Comparison of ENCODE assay signal across 13 cellular contexts in genomic region chr1:7886346-7886745, GRCh38. TPM values are rescaled to one million over a fixed set of nuclear protein-coding genes. Genes with fewer than 3 reads are reported as not detected.
A peak's percentile ranks its signal among the peaks of the same experiment; 100 is the strongest.
DNase-seq lines count a peak whose midpoint lies in the region; ATAC-seq and TF ChIP-seq lines count a peak whose summit lies in the region.
"Had no signal": no experiment of that assay in that cellular context is flagged by ENCODE, and none has a peak within 500 bp of the region (broad histone marks: within the 10 kb centered on the region; RNA-seq: fewer than 3 reads in every experiment).

No MANE protein-coding gene starts in this region.

- BruUV-seq in HCT116 (replicated peaks; lab: Mats Ljungman, UMichigan): no TSS peak

- DNase-seq in HCT116 (ENCODE audit: low read depth, low spot score) (no peak), NCI-H446 treated with DMSO at 0.1 percent for 48 hours (lab: John Stamatoyannopoulos, UW) (peak; percentile 94), cardiac fibroblast (ENCODE audit: low read depth in 2 of 2) (peak; percentile 4 to 46), osteoblast (ENCODE audit: insufficient read length, low spot score, missing footprints) (peak; percentile 64), left ventricle myocardium superior (no peak), esophagus muscularis mucosa (ENCODE audit: extremely low spot score) (no peak)
- no peak for DNase-seq in activated CD4-positive, CD25-positive, alpha-beta regulatory T cell treated with anti-CD3 and anti-CD28 coated beads, Interleukin-2, amount 50 U/mL, for 72 hours
- DNase-seq in activated CD8-positive, alpha-beta memory T cell treated with anti-CD3 and anti-CD28 coated beads, Interleukin-2, amount 50 U/mL, for 48 hours: no peak
- DNase-seq: activated CD8-positive, alpha-beta memory T cell treated with anti-CD3 and anti-CD28 coated beads for 24 hours; amniotic stem cell; islet precursor cell; T-helper 17 cell had no signal

- CTCF ChIA-PET in HCT116 (lab: Charles Lee): no interaction called here

- no peak overlapping the region for H2AFZ ChIP-seq in HCT116 (ENCODE audit: low read depth, low read length, poor library complexity, severe bottlenecking)
- peak overlapping the region; percentile 69 for H2AFZ ChIP-seq in osteoblast (ENCODE audit: low read length)

- POLR2A ChIA-PET in HCT116 (lab: Charles Lee): no interaction called here

- peak overlapping the region; percentile 38; the same call in 1 of the 2 replicates for H3K4me2 ChIP-seq in HCT116 (ENCODE audit: low read length)
- peak overlapping the region; percentile 80 for H3K4me2 ChIP-seq in osteoblast (ENCODE audit: insufficient read depth, low read length)

- no peaks in the 10 kb centered on the region for H3K79me2 ChIP-seq in HCT116 (ENCODE audit: insufficient read depth, low read length)
- H3K79me2 ChIP-seq in osteoblast (ENCODE audit: insufficient read depth, low read length): no peaks in the 10 kb centered on the region

- H4K20me1 ChIP-seq in HCT116 (ENCODE audit: insufficient read depth): no peaks in the 10 kb centered on the region
- no peaks in the 10 kb centered on the region for H4K20me1 ChIP-seq in osteoblast (ENCODE audit: insufficient read depth, low read length)

- H3K27me3 ChIP-seq in HCT116 (ENCODE audit: insufficient read depth, low read length) (no peaks in the 10 kb centered on the region), osteoblast (ENCODE audit: insufficient read depth, low read length) (peaks cover 2% of the 10 kb centered on the region), esophagus muscularis mucosa (peaks cover 0 to 48% (median 6%) of the 10 kb centered on the region in 4 donors)

- no peaks in the 10 kb centered on the region for H3K36me3 ChIP-seq in HCT116 (ENCODE audit: control insufficient read depth in 1 of 2, insufficient read depth in 2 of 2, low read length in 2 of 2)
- no peaks in the 10 kb centered on the region for H3K36me3 ChIP-seq in osteoblast (ENCODE audit: insufficient read depth, low read length)
- H3K36me3 ChIP-seq in esophagus muscularis mucosa: no peaks in the 10 kb centered on the region

- no peak for TF ChIP-seq RAD21 in HCT116 (IDR thresholded peaks at IDR 0.05; ENCODE audit: low read depth)

- intact Hi-C loops in HCT116 (cut with micrococcal nuclease): no loop called here
- intact Hi-C loops in left ventricle myocardium superior (cut with micrococcal nuclease): no loop called here
- intact Hi-C loops in esophagus muscularis mucosa (cut with DNase I): no loop called here

- WGBS in esophagus muscularis mucosa: 55% methylated on average over 8 of the region's 8 CpGs

- H3K27ac ChIP-seq in HCT116 (ENCODE audit: low read depth, low read length): no peak overlapping the region
- no peak overlapping the region for H3K27ac ChIP-seq in osteoblast (ENCODE audit: low read depth, low read length)
- no peak overlapping the region for H3K27ac ChIP-seq in esophagus muscularis mucosa (replicated peaks in 1 of 4)

- H3K4me1 ChIP-seq in HCT116 (ENCODE audit: control insufficient read depth in 1 of 2, insufficient read depth in 2 of 2, low read length in 2 of 2) (peaks cover 6 to 21% of the 10 kb centered on the region in 2 experiments), osteoblast (ENCODE audit: insufficient read depth, low read length) (peaks cover 11% of the 10 kb centered on the region), esophagus muscularis mucosa (no peaks in the 10 kb centered on the region)

- H3K4me3 ChIP-seq in HCT116 (replicated peaks in 1 of 2; ENCODE audit: low read depth in 1 of 2, low read length in 2 of 2): no peak overlapping the region
- no peak overlapping the region for H3K4me3 ChIP-seq in cardiac fibroblast (replicated peaks in 1 of 2; ENCODE audit: low read depth in 2 of 2, low read length in 2 of 2)
- peak overlapping the region; percentile 48 for H3K4me3 ChIP-seq in osteoblast (ENCODE audit: insufficient read depth, low read length)
- H3K4me3 ChIP-seq in esophagus muscularis mucosa: no peak overlapping the region

- no peak overlapping the region for H3K9ac ChIP-seq in HCT116 (ENCODE audit: low read length)

- no peaks in the 10 kb centered on the region for H3K9me2 ChIP-seq in HCT116 (ENCODE audit: insufficient read depth)

- TF ChIP-seq POLR2A in HCT116 (IDR thresholded peaks at IDR 0.05; ENCODE audit: borderline replicate concordance, extremely low read depth, insufficient read depth, insufficient read length) (no peak), esophagus muscularis mucosa (IDR thresholded peaks at IDR 0.05; ENCODE audit: low read depth) (no peak)

- TF ChIP-seq CTCF in HCT116 (IDR thresholded peaks at IDR 0.05 in 2 of 3, conservative IDR thresholded peaks at IDR 0.05 in 1 of 3; ENCODE audit: borderline replicate concordance in 1 of 3, insufficient read depth in 1 of 3, low read depth in 2 of 3, low read length in 2 of 3): no peak
- TF ChIP-seq CTCF in cardiac fibroblast (IDR thresholded peaks at IDR 0.05; ENCODE audit: low read depth, low read length): no peak
- no peak for TF ChIP-seq CTCF in osteoblast (IDR thresholded peaks at IDR 0.05; ENCODE audit: extremely low read depth, low read depth, low read length)
- TF ChIP-seq CTCF in esophagus muscularis mucosa (IDR thresholded peaks at IDR 0.05): no peak

- no peak for TF ChIP-seq EP300 in esophagus muscularis mucosa (IDR thresholded peaks at IDR 0.05)

- ATAC-seq in HCT116 (no peak), left ventricle myocardium superior (no peak)

- RAD21 ChIA-PET in HCT116 (lab: Charles Lee; ENCODE audit: low non-redundant PET in 1 of 2, low total read pairs in 2 of 2, uncharacterized antibody in 2 of 2, unreplicated experiment in 2 of 2): no interaction called here

- H3K9me3 ChIP-seq in HCT116 (ENCODE audit: control insufficient read depth in 1 of 2, insufficient read depth in 1 of 2, low read depth in 1 of 2, low read length in 2 of 2) (no peaks in the 10 kb centered on the region), osteoblast (ENCODE audit: low read depth, low read length) (no peaks in the 10 kb centered on the region), esophagus muscularis mucosa (no peaks in the 10 kb centered on the region)

TF ChIP-seq in HCT116, 20 proteins besides CTCF, POLR2A, EP300 and RAD21:
- TF ChIP-seq YY1 (IDR thresholded peaks at IDR 0.05; ENCODE audit: extremely low read depth, insufficient replicate concordance, low read depth, low read length) (no peak), SP1 (IDR thresholded peaks at IDR 0.05; ENCODE audit: low read depth) (no peak), SRF (IDR thresholded peaks at IDR 0.05; ENCODE audit: low read depth) (no peak), TCF7L2 (IDR thresholded peaks at IDR 0.05; ENCODE audit: borderline replicate concordance, extremely low read depth, insufficient read depth, insufficient read length) (no peak), EZH2phosphoT487 (IDR thresholded peaks at IDR 0.05; ENCODE audit: borderline replicate concordance) (no peak), EGR1 (IDR thresholded peaks at IDR 0.05; ENCODE audit: low read depth) (no peak), ELF1 (IDR thresholded peaks at IDR 0.05; ENCODE audit: borderline replicate concordance, low read depth) (no peak), SIN3A (IDR thresholded peaks at IDR 0.05; ENCODE audit: low read depth) (no peak), ATF3 (IDR thresholded peaks at IDR 0.05) (no peak), MAX (IDR thresholded peaks at IDR 0.05) (no peak), JUND (IDR thresholded peaks at IDR 0.05) (no peak), CBX3 (IDR thresholded peaks at IDR 0.05; ENCODE audit: low read depth) (no peak), POLR2AphosphoS5 (IDR thresholded peaks at IDR 0.05; ENCODE audit: low read depth, low read length) (no peak), CEBPB (IDR thresholded peaks at IDR 0.05; ENCODE audit: low read depth) (no peak)

RNA-seq across cellular contexts. Expression of gene UTS2, which starts 33.5 kb away (rescaled TPM):
- 3.0 TPM for total RNA-seq in HCT116 (2021; ENCODE audit: unreplicated experiment)
- polyA plus RNA-seq in HCT116 (2012): 0.52 and 2.9 TPM in 2 replicates
- total RNA-seq in osteoblast: under 0.01 and 0.29 TPM in 2 replicates
- not detected for total RNA-seq in left ventricle myocardium superior
- not detected for total RNA-seq in esophagus muscularis mucosa
- total RNA-seq: epithelial cell of proximal tubule had no signal

RNA-seq across cellular contexts. Expression of gene TNFRSF9, which starts 54.3 kb away (rescaled TPM):
- total RNA-seq in HCT116 (2021; ENCODE audit: unreplicated experiment) (0.20 TPM), osteoblast (under 0.01 TPM in 2 replicates), left ventricle myocardium superior (not detected), esophagus muscularis mucosa (under 1 TPM in 1 of 4 donors, not detected in 3; 0.17 TPM)
- polyA plus RNA-seq in HCT116 (2012): 0.22 and 0.39 TPM in 2 replicates

Comparison
In these comparisons a context has a peak if more than half of its experiments do, and no peak if none do; other contexts are left out.
1. DNase-seq: peak in NCI-H446 treated with DMSO at 0.1 percent for 48 hours (single experiment), cardiac fibroblast (2 of 2) and osteoblast (single experiment); none in HCT116 (single experiment), left ventricle myocardium superior (single experiment), activated CD4-positive, CD25-positive, alpha-beta regulatory T cell treated with anti-CD3 and anti-CD28 coated beads, Interleukin-2, amount 50 U/mL, for 72 hours (single experiment), esophagus muscularis mucosa (single experiment) and activated CD8-positive, alpha-beta memory T cell treated with anti-CD3 and anti-CD28 coated beads, Interleukin-2, amount 50 U/mL, for 48 hours (single experiment).